1 cellular context compared by ENCODE assay signal in the genomic region with DNA sequence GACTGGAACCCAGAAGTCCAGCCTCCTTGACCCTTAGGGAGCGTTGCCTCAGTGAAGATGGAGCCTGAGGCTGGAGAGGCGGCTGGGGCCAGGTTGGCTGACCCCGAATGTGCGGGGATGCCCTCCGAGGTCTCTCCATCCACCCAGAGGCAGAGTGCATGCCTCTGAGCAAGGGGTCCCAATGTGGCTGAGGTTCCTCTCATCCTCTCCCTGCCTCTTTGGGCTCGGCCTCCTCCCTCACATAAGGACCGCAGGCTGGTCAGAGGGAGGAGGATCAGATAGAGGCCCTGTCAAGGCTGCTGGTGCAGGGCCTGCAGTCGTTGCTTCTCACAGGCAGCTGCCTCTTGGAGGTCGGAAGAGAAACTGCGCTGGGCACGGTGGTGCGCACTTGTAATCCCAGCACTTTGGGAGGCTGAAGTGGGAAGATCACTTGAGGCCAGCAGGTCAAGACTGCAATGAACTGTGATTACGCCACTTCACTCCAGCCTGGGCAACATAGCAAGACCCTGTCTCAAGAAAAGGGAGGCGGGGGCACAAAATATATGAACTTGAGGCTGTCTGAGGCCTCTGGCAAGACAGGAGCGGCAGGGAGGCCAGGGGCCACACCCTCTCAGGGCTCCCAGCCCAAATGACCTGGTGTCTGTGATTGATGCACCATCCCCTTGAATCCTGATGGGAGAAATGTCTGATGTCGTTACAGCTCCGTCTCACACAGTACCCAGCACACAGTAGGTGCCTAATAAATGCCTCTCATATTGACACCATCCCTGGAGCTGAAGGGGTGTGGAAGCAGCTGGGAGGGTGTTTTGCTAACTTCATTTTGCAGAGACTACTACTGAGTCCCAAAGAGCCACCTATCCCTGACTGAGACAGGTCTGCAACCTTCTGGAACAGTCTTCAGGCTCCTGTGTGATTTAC.
TF ChIP-seq lines count a peak whose summit lies in the region.

No MANE protein-coding gene starts in this region.

TF ChIP-seq in H1, 55 proteins besides CTCF, POLR2A, EP300 and RAD21:
- no peak for TF ChIP-seq KDM1A (IDR thresholded peaks at IDR 0.05; ENCODE audit: borderline replicate concordance, low read length)
- TF ChIP-seq EZH2 (IDR thresholded peaks at IDR 0.05; ENCODE audit: low read depth, low read length, severe bottlenecking) = no peak
- TF ChIP-seq HDAC2 (IDR thresholded peaks at IDR 0.05; ENCODE audit: borderline replicate concordance in 1 of 2, low read depth in 2 of 2, low read length in 2 of 2) = no peak
- TF ChIP-seq, protein P1, sequence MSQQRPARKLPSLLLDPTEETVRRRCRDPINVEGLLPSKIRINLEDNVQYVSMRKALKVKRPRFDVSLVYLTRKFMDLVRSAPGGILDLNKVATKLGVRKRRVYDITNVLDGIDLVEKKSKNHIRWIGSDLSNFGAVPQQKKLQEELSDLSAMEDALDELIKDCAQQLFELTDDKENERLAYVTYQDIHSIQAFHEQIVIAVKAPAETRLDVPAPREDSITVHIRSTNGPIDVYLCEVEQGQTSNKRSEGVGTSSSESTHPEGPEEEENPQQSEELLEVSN (IDR thresholded peaks at IDR 0.05) = no peak
- no peak for TF ChIP-seq JUN (IDR thresholded peaks at IDR 0.05; ENCODE audit: low read depth, low read length)
- no peak for TF ChIP-seq NANOG (IDR thresholded peaks at IDR 0.05; ENCODE audit: insufficient read depth, low read depth, low read length, poor library complexity, severe bottlenecking)
- TF ChIP-seq SP1 (IDR thresholded peaks at IDR 0.05; ENCODE audit: low read depth, low read length) = no peak
